ENCODE assay signal across 1 cellular context in the genomic region with DNA sequence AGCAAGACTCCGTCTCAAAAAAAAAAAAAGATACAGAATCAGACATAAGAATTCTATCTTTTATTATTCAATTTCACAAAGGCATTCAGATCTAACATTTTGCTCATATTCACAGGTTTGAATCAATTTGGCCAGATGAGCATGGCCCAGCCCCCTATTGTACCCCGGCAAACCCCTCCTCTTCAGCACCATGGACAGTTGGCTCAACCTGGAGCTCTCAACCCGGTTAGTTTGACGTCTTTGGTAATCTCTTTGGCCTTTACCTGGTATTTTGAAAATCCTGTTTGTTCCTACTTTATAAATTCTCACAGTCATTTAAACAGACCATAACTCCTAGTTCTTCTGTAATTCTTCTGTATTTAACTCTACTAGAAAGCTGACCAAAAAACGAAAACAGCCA.
TF ChIP-seq lines count a peak whose summit lies in the region.

No MANE protein-coding gene starts in this region.

TF ChIP-seq in HEK293, 187 proteins besides CTCF, POLR2A, EP300 and RAD21 (continued from another document):
- TF ChIP-seq REST (tag by site-specific recombination; IDR thresholded peaks at IDR 0.05) = peak; percentile 89
- no peak for TF ChIP-seq ZNF514 (tag by site-specific recombination; IDR thresholded peaks at IDR 0.05)
- no peak for TF ChIP-seq ZNF394 (tag by site-specific recombination; IDR thresholded peaks at IDR 0.05; ENCODE audit: borderline replicate concordance)
- no peak for TF ChIP-seq ZFP3 (tag by site-specific recombination; IDR thresholded peaks at IDR 0.05; ENCODE audit: low read depth)
